In the genomic region with DNA sequence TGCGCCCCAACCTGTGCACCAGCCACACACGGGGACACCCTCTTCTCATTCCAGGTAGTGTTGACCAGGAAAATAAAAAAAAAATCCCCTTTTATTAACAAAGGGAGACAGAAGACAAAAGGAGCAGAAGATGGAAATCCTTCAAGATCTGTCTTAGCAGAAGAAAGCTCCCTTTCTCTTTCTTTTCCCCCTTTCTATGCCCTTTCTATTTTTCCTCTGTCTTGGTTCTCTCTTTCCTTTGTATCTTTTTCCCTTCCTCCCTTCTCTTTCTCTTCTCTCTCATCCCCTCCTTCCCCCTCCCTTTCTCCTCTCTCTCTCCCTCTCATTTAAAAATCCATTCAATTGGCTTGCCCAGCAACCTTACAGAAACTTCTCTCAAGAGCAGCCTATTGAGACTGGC, we compare ENCODE assay signal across 38 cellular contexts.
"Had no signal": no experiment of that assay in that cellular context is flagged by ENCODE, and none has a peak within 500 bp of the region (broad histone marks: within the 10 kb centered on the region; RNA-seq: fewer than 3 reads in every experiment).

No MANE protein-coding gene starts in this region.

- H3K4me3 ChIP-seq: adrenal gland, ascending aorta, body of pancreas, breast epithelium, cardiac muscle cell had no signal

- H3K36me3 ChIP-seq: adrenal gland, ascending aorta, brain microvascular endothelial cell, breast epithelium, cardiac muscle cell had no signal

- H3K4me1 Mint-ChIP-seq: activated naive CD4-positive, alpha-beta T cell treated with anti-CD3 and anti-CD28 coated beads, Interleukin-2, amount 10 ng/mL, durations not matched to agents 7 days and 5 days; activated naive CD4-positive, alpha-beta T cell treated with anti-CD3 and anti-CD28 coated beads, Interleukin-2, amount 50 U/mL, for 24 hours; activated naive CD8-positive, alpha-beta T cell treated with anti-CD3 and anti-CD28 coated beads for 36 hours; activated naive CD8-positive, alpha-beta T cell treated with anti-CD3 and anti-CD28 coated beads, Interleukin-2, amount 10 ng/mL, durations not matched to agents 7 days and 5 days; activated naive CD8-positive, alpha-beta T cell treated with anti-CD3 and anti-CD28 coated beads, Interleukin-2, amount 50 U/mL, for 24 hours; activated T-helper 17 cell treated with anti-CD3 and anti-CD28 coated beads, Interleukin-2, amount 50 U/mL, for 72 hours; central memory CD8-positive, alpha-beta T cell had no signal

- H3K36me3 Mint-ChIP-seq: activated naive CD4-positive, alpha-beta T cell treated with anti-CD3 and anti-CD28 coated beads, Interleukin-2, amount 10 ng/mL, durations not matched to agents 7 days and 5 days; activated naive CD4-positive, alpha-beta T cell treated with anti-CD3 and anti-CD28 coated beads, Interleukin-2, amount 50 U/mL, for 24 hours; activated naive CD4-positive, alpha-beta T cell treated with anti-CD3 and anti-CD28 coated beads, Interleukin-2, amount 50 U/mL, for 72 hours; activated naive CD8-positive, alpha-beta T cell; activated naive CD8-positive, alpha-beta T cell treated with anti-CD3 and anti-CD28 coated beads for 36 hours; activated naive CD8-positive, alpha-beta T cell treated with anti-CD3 and anti-CD28 coated beads, Interleukin-2, amount 10 ng/mL, durations not matched to agents 7 days and 5 days; brain had no signal

- H3K4me3 Mint-ChIP-seq: activated naive CD4-positive, alpha-beta T cell treated with anti-CD3 and anti-CD28 coated beads for 36 hours; activated naive CD4-positive, alpha-beta T cell treated with anti-CD3 and anti-CD28 coated beads, Interleukin-2, amount 10 ng/mL, durations not matched to agents 7 days and 5 days; activated naive CD4-positive, alpha-beta T cell treated with anti-CD3 and anti-CD28 coated beads, Interleukin-2, amount 50 U/mL, for 24 hours; activated naive CD8-positive, alpha-beta T cell; activated naive CD8-positive, alpha-beta T cell treated with anti-CD3 and anti-CD28 coated beads for 36 hours; activated naive CD8-positive, alpha-beta T cell treated with anti-CD3 and anti-CD28 coated beads, Interleukin-2, amount 10 ng/mL, durations not matched to agents 7 days and 5 days; activated naive CD8-positive, alpha-beta T cell treated with anti-CD3 and anti-CD28 coated beads, Interleukin-2, amount 50 U/mL, for 24 hours; activated T-cell treated with anti-CD3 and anti-CD28 coated beads, Interleukin-2, amount 50 U/mL, for 24 hours; activated T-cell treated with anti-CD3 and anti-CD28 coated beads, Interleukin-2, amount 50 U/mL, for 4 hours; activated T-cell treated with anti-CD3 and anti-CD28 coated beads, Interleukin-2, amount 50 U/mL, for 72 hours; activated T-helper 1 cell treated with anti-CD3 and anti-CD28 coated beads, Interleukin-12 subunit alpha, Interleukin-12 subunit beta, Interleukin-2, Interleukin-4 antibody, amounts not matched to agents 30 ng/mL and 10 ng/mL and 1 ng/mL, durations not matched to agents 14 hours and 24 hours and 36 hours; activated T-helper 17 cell treated with anti-CD3 and anti-CD28 coated beads, Interleukin-2, amount 50 U/mL, for 72 hours; central memory CD8-positive, alpha-beta T cell had no signal

- H3K27ac Mint-ChIP-seq: activated naive CD4-positive, alpha-beta T cell treated with anti-CD3 and anti-CD28 coated beads for 36 hours; activated naive CD4-positive, alpha-beta T cell treated with anti-CD3 and anti-CD28 coated beads, Interleukin-2, amount 10 ng/mL, durations not matched to agents 7 days and 5 days; activated naive CD4-positive, alpha-beta T cell treated with anti-CD3 and anti-CD28 coated beads, Interleukin-2, amount 50 U/mL, for 24 hours; activated naive CD4-positive, alpha-beta T cell treated with anti-CD3 and anti-CD28 coated beads, Interleukin-2, amount 50 U/mL, for 72 hours; activated naive CD8-positive, alpha-beta T cell; activated naive CD8-positive, alpha-beta T cell treated with anti-CD3 and anti-CD28 coated beads for 36 hours; activated naive CD8-positive, alpha-beta T cell treated with anti-CD3 and anti-CD28 coated beads, Interleukin-2, amount 10 ng/mL, durations not matched to agents 7 days and 5 days; activated naive CD8-positive, alpha-beta T cell treated with anti-CD3 and anti-CD28 coated beads, Interleukin-2, amount 50 U/mL, for 24 hours; activated T-cell treated with anti-CD3 and anti-CD28 coated beads, Interleukin-2, amount 50 U/mL, for 24 hours; activated T-cell treated with anti-CD3 and anti-CD28 coated beads, Interleukin-2, amount 50 U/mL, for 72 hours; activated T-helper 1 cell treated with anti-CD3 and anti-CD28 coated beads, Interleukin-12 subunit alpha, Interleukin-12 subunit beta, Interleukin-2, Interleukin-4 antibody, amounts not matched to agents 30 ng/mL and 10 ng/mL and 1 ng/mL, durations not matched to agents 14 hours and 24 hours and 36 hours; activated T-helper 17 cell treated with anti-CD3 and anti-CD28 coated beads, Interleukin-2, amount 50 U/mL, for 72 hours; activated T-helper 2 cell treated with anti-CD3 and anti-CD28 coated beads, Interferon-gamma antibody, Interleukin-2, Interleukin-4, amounts not matched to agents 10 μg/mL and 5 μg/mL and 100 μg/mL, durations not matched to agents 14 hours and 24 hours and 36 hours had no signal

- ATAC-seq: activated naive CD4-positive, alpha-beta T cell treated with anti-CD3 and anti-CD28 coated beads, Interleukin-2, amount 50 U/mL, for 72 hours; activated naive CD8-positive, alpha-beta T cell treated with anti-CD3 and anti-CD28 coated beads, Interleukin-2, amount 50 U/mL, for 24 hours; activated T-cell treated with anti-CD3 and anti-CD28 coated beads, Interleukin-2, amount 50 U/mL, for 4 hours; activated T-cell treated with anti-CD3 and anti-CD28 coated beads, Interleukin-2, amount 50 U/mL, for 72 hours; activated T-helper 17 cell treated with anti-CD3 and anti-CD28 coated beads, Interleukin-2, amount 50 U/mL, for 72 hours; body of pancreas had no signal

- DNase-seq: activated effector memory CD4-positive, alpha-beta T cell treated with anti-CD3 and anti-CD28 coated beads, Interleukin-2, amount 50 U/mL, for 16 hours; activated effector memory CD4-positive, alpha-beta T cell treated with Interleukin-2 at 50 U/mL for 16 hours; activated gamma-delta T cell; activated gamma-delta T cell treated with Interleukin-2 at 50 U/mL for 16 hours; activated naive CD4-positive, alpha-beta T cell; activated naive CD4-positive, alpha-beta T cell treated with anti-CD3 and anti-CD28 coated beads for 36 hours; activated naive CD4-positive, alpha-beta T cell treated with anti-CD3 and anti-CD28 coated beads, Interleukin-2, amount 10 ng/mL, durations not matched to agents 7 days and 5 days; activated naive CD4-positive, alpha-beta T cell treated with anti-CD3 and anti-CD28 coated beads, Interleukin-2, amount 50 U/mL, for 16 hours; activated naive CD4-positive, alpha-beta T cell treated with Interleukin-2 at 50 U/mL for 16 hours; activated naive CD8-positive, alpha-beta T cell treated with anti-CD3 and anti-CD28 coated beads for 36 hours; activated naive CD8-positive, alpha-beta T cell treated with anti-CD3 and anti-CD28 coated beads, Interleukin-2, amount 10 ng/mL, durations not matched to agents 7 days and 5 days; activated naive CD8-positive, alpha-beta T cell treated with anti-CD3 and anti-CD28 coated beads, Interleukin-2, amount 50 U/mL, for 24 hours; activated T-cell treated with anti-CD3 and anti-CD28 coated beads for 4 hours; activated T-cell treated with anti-CD3 and anti-CD28 coated beads, Interleukin-2, amount 50 U/mL, for 1 hour; activated T-cell treated with anti-CD3 and anti-CD28 coated beads, Interleukin-2, amount 50 U/mL, for 24 hours; activated T-cell treated with anti-CD3 and anti-CD28 coated beads, Interleukin-2, amount 50 U/mL, for 4 hours; activated T-cell treated with anti-CD3 and anti-CD28 coated beads, Interleukin-2, amount 50 U/mL, for 48 hours; activated T-cell treated with anti-CD3 and anti-CD28 coated beads, Interleukin-2, amount 50 U/mL, for 72 hours; adrenal gland; amniotic stem cell; amygdala; anterior cingulate cortex; aorta; body of pancreas; brain microvascular endothelial cell; caudate nucleus; central memory CD4-positive, alpha-beta T cell had no signal

- H3K27ac ChIP-seq: adrenal gland, ascending aorta, body of pancreas, brain microvascular endothelial cell, breast epithelium, cardiac muscle cell had no signal

- H3K4me1 ChIP-seq: ascending aorta, body of pancreas, breast epithelium had no signal

- H3K27me3 ChIP-seq: adrenal gland, ascending aorta, body of pancreas, brain microvascular endothelial cell, cardiac muscle cell had no signal

- H3K9me3 ChIP-seq: adrenal gland, ascending aorta, body of pancreas, breast epithelium had no signal

- H3K9me3 Mint-ChIP-seq: activated naive CD4-positive, alpha-beta T cell treated with anti-CD3 and anti-CD28 coated beads for 36 hours; activated naive CD4-positive, alpha-beta T cell treated with anti-CD3 and anti-CD28 coated beads, Interleukin-2, amount 10 ng/mL, durations not matched to agents 7 days and 5 days; activated naive CD4-positive, alpha-beta T cell treated with anti-CD3 and anti-CD28 coated beads, Interleukin-2, amount 50 U/mL, for 24 hours; activated naive CD4-positive, alpha-beta T cell treated with anti-CD3 and anti-CD28 coated beads, Interleukin-2, amount 50 U/mL, for 72 hours; activated naive CD8-positive, alpha-beta T cell treated with anti-CD3 and anti-CD28 coated beads for 36 hours; activated naive CD8-positive, alpha-beta T cell treated with anti-CD3 and anti-CD28 coated beads, Interleukin-2, amount 10 ng/mL, durations not matched to agents 7 days and 5 days; activated naive CD8-positive, alpha-beta T cell treated with anti-CD3 and anti-CD28 coated beads, Interleukin-2, amount 50 U/mL, for 24 hours; activated T-cell treated with anti-CD3 and anti-CD28 coated beads, Interleukin-2, amount 50 U/mL, for 24 hours; activated T-cell treated with anti-CD3 and anti-CD28 coated beads, Interleukin-2, amount 50 U/mL, for 72 hours; activated T-helper 1 cell treated with anti-CD3 and anti-CD28 coated beads, Interleukin-12 subunit alpha, Interleukin-12 subunit beta, Interleukin-2, Interleukin-4 antibody, amounts not matched to agents 30 ng/mL and 10 ng/mL and 1 ng/mL, durations not matched to agents 14 hours and 24 hours and 36 hours; activated T-helper 2 cell treated with anti-CD3 and anti-CD28 coated beads, Interferon-gamma antibody, Interleukin-2, Interleukin-4, amounts not matched to agents 10 μg/mL and 5 μg/mL and 100 μg/mL, durations not matched to agents 14 hours and 24 hours and 36 hours; brain; central memory CD8-positive, alpha-beta T cell had no signal

- H3K27me3 Mint-ChIP-seq: activated naive CD4-positive, alpha-beta T cell treated with anti-CD3 and anti-CD28 coated beads, Interleukin-2, amount 10 ng/mL, durations not matched to agents 7 days and 5 days; activated naive CD4-positive, alpha-beta T cell treated with anti-CD3 and anti-CD28 coated beads, Interleukin-2, amount 50 U/mL, for 24 hours; activated naive CD8-positive, alpha-beta T cell; activated naive CD8-positive, alpha-beta T cell treated with anti-CD3 and anti-CD28 coated beads for 36 hours; activated naive CD8-positive, alpha-beta T cell treated with anti-CD3 and anti-CD28 coated beads, Interleukin-2, amount 10 ng/mL, durations not matched to agents 7 days and 5 days; activated naive CD8-positive, alpha-beta T cell treated with anti-CD3 and anti-CD28 coated beads, Interleukin-2, amount 50 U/mL, for 24 hours; activated T-cell treated with anti-CD3 and anti-CD28 coated beads, Interleukin-2, amount 50 U/mL, for 24 hours; central memory CD8-positive, alpha-beta T cell had no signal
